23 cellular contexts compared by ENCODE assay signal in the genomic region with DNA sequence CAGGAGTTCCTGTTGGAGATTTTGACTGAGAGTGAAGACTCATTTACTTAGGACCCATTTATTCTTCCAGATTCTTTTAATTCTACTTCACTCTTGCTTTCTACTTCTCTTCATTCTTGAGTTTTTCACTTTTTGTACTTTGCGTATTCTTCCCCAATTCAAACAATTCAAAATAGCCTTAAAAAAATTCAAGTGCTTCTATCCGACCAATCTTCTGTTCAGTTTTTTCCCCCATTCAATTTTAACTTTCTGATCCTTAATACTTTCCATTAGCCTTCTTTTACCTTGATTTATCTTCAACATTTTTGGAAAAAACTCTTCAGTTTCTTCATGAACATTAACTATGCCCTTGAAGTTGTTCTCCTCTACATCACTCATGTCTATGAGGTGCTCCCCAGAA.
"Had no signal": no experiment of that assay in that cellular context is flagged by ENCODE, and none has a peak within 500 bp of the region (broad histone marks: within the 10 kb centered on the region; RNA-seq: fewer than 3 reads in every experiment).

No MANE protein-coding gene starts in this region.

- H3K4me1 ChIP-seq: colonic mucosa had no signal

- H3K9me3 ChIP-seq: colonic mucosa, esophagus muscularis mucosa, esophagus squamous epithelium, gastrocnemius medialis, gastroesophageal sphincter, heart left ventricle, heart right ventricle had no signal

- H3K36me3 ChIP-seq: colonic mucosa, esophagus muscularis mucosa, esophagus squamous epithelium, gastrocnemius medialis, heart left ventricle had no signal

- H3K27ac ChIP-seq: colonic mucosa, coronary artery, dorsolateral prefrontal cortex, epithelial cell of prostate, esophagus muscularis mucosa, esophagus squamous epithelium, foreskin keratinocyte, gastrocnemius medialis, gastroesophageal sphincter, heart left ventricle, heart right ventricle had no signal

- DNase-seq: colonic mucosa; cortex of kidney; dermis blood vessel endothelial cell; dorsolateral prefrontal cortex; effector CD4-positive, alpha-beta T cell; effector CD8-positive, alpha-beta T cell; effector memory CD4-positive, alpha-beta T cell; effector memory CD8-positive, alpha-beta T cell; endodermal cell; erythroblast; esophagus squamous epithelium; foreskin fibroblast; foreskin keratinocyte; foreskin melanocyte; gastrocnemius medialis; glutamatergic neuron; head of caudate nucleus; heart left ventricle; heart right ventricle had no signal

- H3K4me3 ChIP-seq: colonic mucosa, coronary artery, dorsolateral prefrontal cortex, esophagus muscularis mucosa, esophagus squamous epithelium, gastrocnemius medialis, gastroesophageal sphincter, heart left ventricle, heart right ventricle had no signal
